10 cellular contexts compared by ENCODE assay signal in genomic region chr15:79977431-79977940, GRCh38. TPM values are rescaled to one million over a fixed set of nuclear protein-coding genes. Genes with fewer than 3 reads are reported as not detected.
DNase-seq lines count a peak whose midpoint lies in the region; ATAC-seq, FAIRE-seq and TF ChIP-seq lines count a peak whose summit lies in the region.
"Had no signal": no experiment of that assay in that cellular context is flagged by ENCODE, and none has a peak within 500 bp of the region (broad histone marks: within the 10 kb centered on the region; RNA-seq: fewer than 3 reads in every experiment).

No MANE protein-coding gene starts in this region.

- H3K9me3 Mint-ChIP-seq in IgD-negative memory B cell = no peaks in the 10 kb centered on the region
- H3K9me3 Mint-ChIP-seq in CD4-positive, alpha-beta T cell = no peaks in the 10 kb centered on the region

- no peaks in the 10 kb centered on the region for H4K20me1 ChIP-seq in DOHH2 (ENCODE audit: control insufficient read depth, insufficient read depth, low read depth, low read length)

- no peak overlapping the region for H3K9ac ChIP-seq in kidney (ENCODE audit: low read length in 2 of 2)

- CTCF ChIA-PET in CD4-positive, alpha-beta T cell (lab: Charles Lee) = interaction anchor here (1.0 kb wide), 1 partner anchor 43 kb away, joined by 3 read pairs; no protein-coding TSS in a partner anchor

- H3K27me3 Mint-ChIP-seq in IgD-negative memory B cell = no peaks in the 10 kb centered on the region
- no peaks in the 10 kb centered on the region for H3K27me3 Mint-ChIP-seq in CD4-positive, alpha-beta T cell

- no peak for TF ChIP-seq CTCF in DOHH2 (IDR thresholded peaks at IDR 0.05; ENCODE audit: low read depth, low read length, poor library complexity, severe bottlenecking)
- TF ChIP-seq CTCF in CD4-positive, alpha-beta T cell (IDR thresholded peaks at IDR 0.05) = no peak
- no peak for TF ChIP-seq CTCF in kidney (IDR thresholded peaks at IDR 0.05; ENCODE audit: borderline replicate concordance, extremely low read depth, insufficient read depth)

- peaks cover 54% of the 10 kb centered on the region for H3K4me1 ChIP-seq in DOHH2 (ENCODE audit: control insufficient read depth, low read length)
- H3K4me1 ChIP-seq in kidney (ENCODE audit: control insufficient read depth in 1 of 2, insufficient read depth in 1 of 2, low read depth in 1 of 2, low read length in 2 of 2) = peaks cover 0 to 5% of the 10 kb centered on the region in 2 donors

- peak overlapping the region; percentile 53 for H3K4me2 ChIP-seq in DOHH2 (ENCODE audit: low read length)

- peaks cover 7% of the 10 kb centered on the region for H3F3A ChIP-seq in DOHH2 (ENCODE audit: control insufficient read depth, insufficient read depth)

- H3K9me3 ChIP-seq in DOHH2 (ENCODE audit: control insufficient read depth, insufficient read depth, low read length) (no peaks in the 10 kb centered on the region), kidney (ENCODE audit: control insufficient read depth in 1 of 2, low read length in 2 of 2) (no peaks in the 10 kb centered on the region)
- no peaks in the 10 kb centered on the region for H3K9me3 ChIP-seq in CD4-positive, alpha-beta T cell (ENCODE audit: control insufficient read depth, low read length)

- H3K4me3 Mint-ChIP-seq in IgD-negative memory B cell = peak overlapping the region; percentile 50 to 93 (median 73)
- H3K4me3 Mint-ChIP-seq in CD4-positive, alpha-beta T cell = no peak overlapping the region

- no peaks in the 10 kb centered on the region for H3K9me2 ChIP-seq in DOHH2 (replicated peaks; ENCODE audit: control insufficient read depth, low read length)

- no peak for FAIRE-seq in kidney (lab: Jason Lieb, UNC)

- no peaks in the 10 kb centered on the region for H3K36me3 Mint-ChIP-seq in IgD-negative memory B cell
- no peaks in the 10 kb centered on the region for H3K36me3 Mint-ChIP-seq in CD4-positive, alpha-beta T cell (ENCODE audit: low read depth)

- intact Hi-C loops in CD4-positive, alpha-beta T cell (cut with DNase I, micrococcal nuclease) = no loop called here
- intact Hi-C loops in kidney (cut with DNase I) = no loop called here

- POLR2A ChIA-PET in CD4-positive, alpha-beta T cell (lab: Charles Lee) = interaction anchor here (0.6 kb wide), 1 partner anchor 121 kb away, joined by 4 read pairs; no protein-coding TSS in a partner anchor

- peaks cover 44 to 60% (median 56%) of the 10 kb centered on the region in 3 donors for H3K4me1 Mint-ChIP-seq in IgD-negative memory B cell
- peaks cover 13% of the 10 kb centered on the region for H3K4me1 Mint-ChIP-seq in CD4-positive, alpha-beta T cell (ENCODE audit: low read depth)

- peak overlapping the region; percentile 74; the same call in 1 of the 2 replicates for H3K27ac ChIP-seq in DOHH2 (ENCODE audit: low read depth, low read length)
- H3K27ac ChIP-seq in CD4-positive, alpha-beta T cell (ENCODE audit: low read depth, low read length) = no peak overlapping the region
- H3K27ac ChIP-seq in kidney (ENCODE audit: low read depth in 2 of 2, low read length in 2 of 2) = no peak overlapping the region

- H3K4me3 ChIP-seq in DOHH2 (ENCODE audit: low read length) (peak overlapping the region; percentile 11), kidney (ENCODE audit: low read length in 2 of 2) (no peak overlapping the region)

- no peaks in the 10 kb centered on the region for H3K79me2 ChIP-seq in DOHH2 (ENCODE audit: control insufficient read depth, low read length)

- ATAC-seq in GM21381 (IDR thresholded peaks at IDR 0.05; ENCODE audit: unreplicated experiment) = peak; percentile 40
- ATAC-seq in CD4-positive, alpha-beta T cell (ENCODE audit: poor library complexity) = no peak

- no peaks in the 10 kb centered on the region for H3K27me3 ChIP-seq in DOHH2 (ENCODE audit: control insufficient read depth, low read length)
- H3K27me3 ChIP-seq in CD4-positive, alpha-beta T cell (ENCODE audit: control insufficient read depth, insufficient read depth, low read length) = no peaks in the 10 kb centered on the region

- H3K36me3 ChIP-seq in DOHH2 (ENCODE audit: control insufficient read depth, low read length) (no peaks in the 10 kb centered on the region), kidney (ENCODE audit: control insufficient read depth in 1 of 2, insufficient read depth in 2 of 2, low read length in 2 of 2) (no peaks in the 10 kb centered on the region)

- DNase-seq in germinal center (ENCODE audit: low spot score) = peak; percentile 65
- no peak for DNase-seq in CD4-positive, alpha-beta T cell
- no peak for DNase-seq in GM19240 (ENCODE audit: insufficient read length, low spot score)
- no peak for DNase-seq in kidney
- no peak for DNase-seq in NCI-H774 (lab: John Stamatoyannopoulos, UW)
- DNase-seq: amniotic stem cell, NCI-H2081 treated with DMSO at 0.1 percent for 48 hours had no signal

- peak overlapping the region; percentile 73 to 97 (median 92) for H3K27ac Mint-ChIP-seq in IgD-negative memory B cell
- H3K27ac Mint-ChIP-seq in CD4-positive, alpha-beta T cell = no peak overlapping the region

RNA-seq across cellular contexts. Expression of gene BCL2A1, which starts 6.5 kb away (rescaled TPM):
- polyA plus RNA-seq in IgD-negative memory B cell (75.8 TPM), kidney (ENCODE audit: insufficient read depth, low read depth, low replicate concordance) (0.67 TPM)
- total RNA-seq in CD4-positive, alpha-beta T cell = 10 to 100 TPM; 18.7 to 20.0 TPM
- total RNA-seq in kidney = 2.4 TPM
